ENCODE assay signal across 33 cellular contexts in genomic region chr12:18923721-18924120, GRCh38.
"Had no signal": no experiment of that assay in that cellular context is flagged by ENCODE, and none has a peak within 500 bp of the region (broad histone marks: within the 10 kb centered on the region; RNA-seq: fewer than 3 reads in every experiment).

No MANE protein-coding gene starts in this region.

- H3K27ac ChIP-seq: adrenal gland, breast epithelium, cardiac muscle cell, colonic mucosa, epithelial cell of prostate, esophagus squamous epithelium, WERI-Rb-1 had no signal

- H3K9me3 Mint-ChIP-seq: activated naive CD4-positive, alpha-beta T cell treated with anti-CD3 and anti-CD28 coated beads, Interleukin-2, amount 50 U/mL, for 24 hours; activated naive CD8-positive, alpha-beta T cell treated with anti-CD3 and anti-CD28 coated beads for 36 hours; activated naive CD8-positive, alpha-beta T cell treated with anti-CD3 and anti-CD28 coated beads, Interleukin-2, amount 50 U/mL, for 24 hours; activated T-helper 1 cell treated with anti-CD3 and anti-CD28 coated beads, Interleukin-12 subunit alpha, Interleukin-12 subunit beta, Interleukin-2, Interleukin-4 antibody, amounts not matched to agents 30 ng/mL and 10 ng/mL and 1 ng/mL, durations not matched to agents 14 hours and 24 hours and 36 hours; activated T-helper 2 cell treated with anti-CD3 and anti-CD28 coated beads, Interferon-gamma antibody, Interleukin-2, Interleukin-4, amounts not matched to agents 10 μg/mL and 5 μg/mL and 100 μg/mL, durations not matched to agents 14 hours and 24 hours and 36 hours; T-helper 2 cell treated with Interferon-gamma antibody and Interleukin-4, amounts not matched to agents 5 μg/mL and 100 μg/mL, for 36 hours had no signal

- H3K27me3 ChIP-seq: adrenal gland, breast epithelium, cardiac muscle cell, colonic mucosa, esophagus squamous epithelium had no signal

- H3K27ac Mint-ChIP-seq: activated B cell treated with CpG ODN at 0.5 μM for 24 hours; activated CD8-positive, alpha-beta T cell treated with anti-CD3 and anti-CD28 coated beads for 36 hours; activated naive CD4-positive, alpha-beta T cell treated with anti-CD3 and anti-CD28 coated beads for 36 hours; activated naive CD4-positive, alpha-beta T cell treated with anti-CD3 and anti-CD28 coated beads, Interleukin-2, amount 50 U/mL, for 24 hours; activated naive CD8-positive, alpha-beta T cell treated with anti-CD3 and anti-CD28 coated beads for 36 hours; activated naive CD8-positive, alpha-beta T cell treated with anti-CD3 and anti-CD28 coated beads, Interleukin-2, amount 50 U/mL, for 24 hours; activated T-helper 1 cell treated with anti-CD3 and anti-CD28 coated beads, Interleukin-12 subunit alpha, Interleukin-12 subunit beta, Interleukin-2, Interleukin-4 antibody, amounts not matched to agents 30 ng/mL and 10 ng/mL and 1 ng/mL, durations not matched to agents 14 hours and 24 hours and 36 hours; activated T-helper 2 cell treated with anti-CD3 and anti-CD28 coated beads, Interferon-gamma antibody, Interleukin-2, Interleukin-4, amounts not matched to agents 10 μg/mL and 5 μg/mL and 100 μg/mL, durations not matched to agents 14 hours and 24 hours and 36 hours; brain; T-helper 2 cell treated with Interferon-gamma antibody and Interleukin-4, amounts not matched to agents 5 μg/mL and 100 μg/mL, for 36 hours had no signal

- H3K36me3 ChIP-seq: adrenal gland, breast epithelium, cardiac muscle cell, colonic mucosa, esophagus squamous epithelium, WERI-Rb-1 had no signal

- DNase-seq: activated B cell treated with CpG ODN at 0.5 μM for 24 hours; activated CD4-positive, alpha-beta T cell treated with anti-CD3 and anti-CD28 coated beads for 48 hours; activated CD4-positive, alpha-beta T cell treated with anti-CD3 and anti-CD28 coated beads, Interleukin-2, amount 50 U/mL, for 1 hour; activated CD4-positive, alpha-beta T cell treated with anti-CD3 and anti-CD28 coated beads, Interleukin-2, amount 50 U/mL, for 48 hours; activated CD8-positive, alpha-beta memory T cell treated with anti-CD3 and anti-CD28 coated beads for 24 hours; activated CD8-positive, alpha-beta T cell treated with anti-CD3 and anti-CD28 coated beads for 36 hours; activated effector memory CD4-positive, alpha-beta T cell treated with anti-CD3 and anti-CD28 coated beads, Interleukin-2, amount 50 U/mL, for 16 hours; activated naive CD4-positive, alpha-beta T cell treated with anti-CD3 and anti-CD28 coated beads for 36 hours; activated naive CD8-positive, alpha-beta T cell treated with anti-CD3 and anti-CD28 coated beads for 36 hours; activated naive CD8-positive, alpha-beta T cell treated with anti-CD3 and anti-CD28 coated beads, Interleukin-2, amount 50 U/mL, for 24 hours; activated T-cell treated with anti-CD3 and anti-CD28 coated beads, Interleukin-2, amount 50 U/mL, for 1 hour; activated T-cell treated with anti-CD3 and anti-CD28 coated beads, Interleukin-2, amount 50 U/mL, for 48 hours; adrenal gland; amygdala; aorta; central memory CD4-positive, alpha-beta T cell; cerebellar nuclear complex; colonic mucosa; effector CD8-positive, alpha-beta T cell; esophagus squamous epithelium; head of caudate nucleus; hippocampal formation; T1000; WERI-Rb-1 had no signal

- H3K36me3 Mint-ChIP-seq: activated naive CD4-positive, alpha-beta T cell treated with anti-CD3 and anti-CD28 coated beads, Interleukin-2, amount 50 U/mL, for 24 hours; activated naive CD8-positive, alpha-beta T cell treated with anti-CD3 and anti-CD28 coated beads for 36 hours; brain had no signal

- H3K9me3 ChIP-seq: adrenal gland, breast epithelium, colonic mucosa, esophagus squamous epithelium had no signal

- H3K4me3 ChIP-seq: adrenal gland, breast epithelium, cardiac muscle cell, colonic mucosa, esophagus squamous epithelium had no signal

- ATAC-seq: activated CD4-positive, CD25-positive, alpha-beta regulatory T cell treated with anti-CD3 and anti-CD28 coated beads, Interleukin-2, amount 50 U/mL, for 24 hours; activated CD8-positive, alpha-beta T cell treated with anti-CD3 and anti-CD28 coated beads for 36 hours; activated naive CD8-positive, alpha-beta T cell treated with anti-CD3 and anti-CD28 coated beads, Interleukin-2, amount 50 U/mL, for 24 hours had no signal

- H3K4me1 Mint-ChIP-seq: activated B cell treated with CpG ODN at 0.5 μM for 24 hours; activated naive CD4-positive, alpha-beta T cell treated with anti-CD3 and anti-CD28 coated beads, Interleukin-2, amount 50 U/mL, for 24 hours; activated naive CD8-positive, alpha-beta T cell treated with anti-CD3 and anti-CD28 coated beads for 36 hours; activated naive CD8-positive, alpha-beta T cell treated with anti-CD3 and anti-CD28 coated beads, Interleukin-2, amount 50 U/mL, for 24 hours had no signal

- H3K4me1 ChIP-seq: adrenal gland, breast epithelium, colonic mucosa, esophagus squamous epithelium had no signal

- H3K27me3 Mint-ChIP-seq: activated B cell treated with CpG ODN at 0.5 μM for 24 hours; activated CD8-positive, alpha-beta T cell treated with anti-CD3 and anti-CD28 coated beads for 36 hours; activated naive CD8-positive, alpha-beta T cell treated with anti-CD3 and anti-CD28 coated beads for 36 hours; activated naive CD8-positive, alpha-beta T cell treated with anti-CD3 and anti-CD28 coated beads, Interleukin-2, amount 50 U/mL, for 24 hours; brain had no signal

- H3K4me3 Mint-ChIP-seq: activated B cell treated with CpG ODN at 0.5 μM for 24 hours; activated CD8-positive, alpha-beta T cell treated with anti-CD3 and anti-CD28 coated beads for 36 hours; activated naive CD4-positive, alpha-beta T cell treated with anti-CD3 and anti-CD28 coated beads for 36 hours; activated naive CD4-positive, alpha-beta T cell treated with anti-CD3 and anti-CD28 coated beads, Interleukin-2, amount 50 U/mL, for 24 hours; activated naive CD8-positive, alpha-beta T cell treated with anti-CD3 and anti-CD28 coated beads for 36 hours; activated naive CD8-positive, alpha-beta T cell treated with anti-CD3 and anti-CD28 coated beads, Interleukin-2, amount 50 U/mL, for 24 hours; activated T-helper 1 cell treated with anti-CD3 and anti-CD28 coated beads, Interleukin-12 subunit alpha, Interleukin-12 subunit beta, Interleukin-2, Interleukin-4 antibody, amounts not matched to agents 30 ng/mL and 10 ng/mL and 1 ng/mL, durations not matched to agents 14 hours and 24 hours and 36 hours; brain; T-helper 2 cell treated with Interferon-gamma antibody and Interleukin-4, amounts not matched to agents 5 μg/mL and 100 μg/mL, for 36 hours had no signal
